11 cellular contexts compared by ENCODE assay signal in genomic region chr4:121597346-121597934, GRCh38.
DNase-seq lines count a peak whose midpoint lies in the region; ATAC-seq and TF ChIP-seq lines count a peak whose summit lies in the region.
"Had no signal": no experiment of that assay in that cellular context is flagged by ENCODE, and none has a peak within 500 bp of the region (broad histone marks: within the 10 kb centered on the region; RNA-seq: fewer than 3 reads in every experiment).

No MANE protein-coding gene starts in this region.

- H3K4me1 ChIP-seq in right atrium auricular region = peaks cover 0 to 3% of the 10 kb centered on the region in 2 donors

- ATAC-seq in GM18520 (IDR thresholded peaks at IDR 0.05; ENCODE audit: unreplicated experiment) (peak; percentile 78), GM21576 (IDR thresholded peaks at IDR 0.05; ENCODE audit: unreplicated experiment) (peak; percentile 72), HG03575 (IDR thresholded peaks at IDR 0.05; ENCODE audit: extremely low read depth, insufficient number of reproducible peaks, low FRiP score, unreplicated experiment) (peak; percentile 88)

- H3K9me3 ChIP-seq in right atrium auricular region = no peaks in the 10 kb centered on the region

- peak; percentile 8 to 56 for DNase-seq in foreskin fibroblast
- DNase-seq in COR-L47 (lab: John Stamatoyannopoulos, UW) = no peak
- no peak for DNase-seq in right atrium auricular region (ENCODE audit: low spot score)
- DNase-seq in SKM-1 treated with dmso at 0.1 percent for 144 hours (lab: John Stamatoyannopoulos, UW; ENCODE audit: unreplicated experiment) = no peak
- DNase-seq in COLO829 (ENCODE audit: low spot score) = no peak
- DNase-seq: activated B cell treated with CpG ODN at 0.5 μM for 24 hours, NCI-H510A, posterior cingulate gyrus had no signal

- no peak for TF ChIP-seq CTCF in foreskin fibroblast (IDR thresholded peaks at IDR 0.05; ENCODE audit: low read depth, low read length)
- no peak for TF ChIP-seq CTCF in right atrium auricular region (IDR thresholded peaks at IDR 0.05)

- H3K27me3 ChIP-seq in right atrium auricular region = no peaks in the 10 kb centered on the region

- no peaks in the 10 kb centered on the region for H3K36me3 ChIP-seq in right atrium auricular region

- H3K4me3 ChIP-seq in foreskin fibroblast (ENCODE audit: low read depth in 1 of 2, low read length in 2 of 2) = no peak overlapping the region
- no peak overlapping the region for H3K4me3 ChIP-seq in right atrium auricular region

- H3K27ac ChIP-seq in right atrium auricular region = no peak overlapping the region

Comparison
In these comparisons a context has a peak if more than half of its experiments do, and no peak if none do; other contexts are left out.
1. DNase-seq: peak in foreskin fibroblast (2 of 2); none in COR-L47 (single experiment), right atrium auricular region (single experiment), SKM-1 treated with dmso at 0.1 percent for 144 hours (single experiment) and COLO829 (single experiment).
2. Peak in every context shown above with its lines, with median percentiles within 50 percentile points of each other: ATAC-seq.